Comparison of ENCODE assay signal across 18 cellular contexts in the genomic region with DNA sequence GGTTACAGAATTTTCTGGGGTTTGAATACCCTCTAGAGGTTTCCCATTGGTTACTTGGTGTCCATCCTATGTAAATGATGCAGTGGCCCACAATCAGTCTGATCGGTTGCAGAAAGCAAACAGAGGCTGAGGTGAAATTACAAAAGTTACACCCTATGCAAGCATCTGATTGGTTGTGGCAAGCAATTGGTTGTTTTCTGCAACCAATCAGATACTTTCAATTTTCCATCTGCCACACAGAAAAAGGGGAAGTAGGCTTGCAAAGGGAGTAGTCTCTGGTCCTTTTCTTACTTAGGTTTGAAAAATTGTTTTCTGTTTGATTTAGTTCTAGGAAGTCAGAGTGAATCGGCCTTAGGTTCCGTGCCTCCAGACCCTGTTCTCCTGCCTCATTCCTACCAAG.
"Had no signal": no experiment of that assay in that cellular context is flagged by ENCODE, and none has a peak within 500 bp of the region (broad histone marks: within the 10 kb centered on the region; RNA-seq: fewer than 3 reads in every experiment).

No MANE protein-coding gene starts in this region.

- H3K4me1 ChIP-seq: ascending aorta, breast epithelium, gastrocnemius medialis, left lung, upper lobe of right lung had no signal

- H3K27ac ChIP-seq: ascending aorta, breast epithelium, coronary artery, gastrocnemius medialis, left lung, upper lobe of right lung had no signal

- FAIRE-seq: endometrium, kidney had no signal

- H3K27me3 ChIP-seq: ascending aorta, breast epithelium, gastrocnemius medialis, upper lobe of right lung had no signal

- H3K4me3 ChIP-seq: ascending aorta, breast epithelium, coronary artery, gastrocnemius medialis, left lung, upper lobe of right lung had no signal

- ATAC-seq: activated CD4-positive, CD25-positive, alpha-beta regulatory T cell treated with anti-CD3 and anti-CD28 coated beads, Interleukin-2, amount 50 U/mL, for 24 hours; activated T-cell treated with anti-CD3 and anti-CD28 coated beads, Interleukin-2, amount 50 U/mL, for 72 hours; gastrocnemius medialis; left lung; sciatic nerve; upper lobe of right lung had no signal

- H3K36me3 ChIP-seq: ascending aorta, breast epithelium, gastrocnemius medialis, left lung, upper lobe of right lung had no signal

- DNase-seq: activated CD4-positive, alpha-beta T cell treated with anti-CD3 and anti-CD28 coated beads, Interleukin-2, amount 10 ng/mL, durations not matched to agents 7 days and 5 days; activated effector memory CD4-positive, alpha-beta T cell treated with anti-CD3 and anti-CD28 coated beads, Interleukin-2, amount 50 U/mL, for 16 hours; activated T-cell treated with anti-CD3 and anti-CD28 coated beads, Interleukin-2, amount 50 U/mL, for 72 hours; erythroblast; gastrocnemius medialis; kidney; left lung; midbrain; nucleus accumbens; stimulated activated naive CD4-positive, alpha-beta T cell; T1000; upper lobe of right lung had no signal
